In genomic region chr11:133844217-133844616, GRCh38 we compare ENCODE assay signal across 30 cellular contexts. TPM values are rescaled to one million over a fixed set of nuclear protein-coding genes. Genes with fewer than 3 reads are reported as not detected.
"Had no signal": no experiment of that assay in that cellular context is flagged by ENCODE, and none has a peak within 500 bp of the region (broad histone marks: within the 10 kb centered on the region; RNA-seq: fewer than 3 reads in every experiment).

No MANE protein-coding gene starts in this region.

- H3K9me3 ChIP-seq: right atrium auricular region, transverse colon had no signal

- H3K4me1 ChIP-seq: breast epithelium, esophagus muscularis mucosa, foreskin keratinocyte, right atrium auricular region, transverse colon had no signal

- H3K4me3 ChIP-seq: breast epithelium, esophagus muscularis mucosa, heart left ventricle, right atrium auricular region, smooth muscle cell, transverse colon had no signal

- H3K36me3 Mint-ChIP-seq: activated naive CD4-positive, alpha-beta T cell treated with anti-CD3 and anti-CD28 coated beads, Interleukin-2, amount 50 U/mL, for 72 hours; immature natural killer cell; memory B cell; naive thymus-derived CD4-positive, alpha-beta T cell had no signal

- H3K27ac ChIP-seq: breast epithelium, esophagus muscularis mucosa, foreskin keratinocyte, heart left ventricle, right atrium auricular region, transverse colon had no signal

- H3K27me3 ChIP-seq: foreskin keratinocyte, heart left ventricle, right atrium auricular region, transverse colon had no signal

- DNase-seq: activated CD4-positive, alpha-beta T cell treated with anti-CD3 and anti-CD28 coated beads for 36 hours; activated CD4-positive, CD25-positive, alpha-beta regulatory T cell; activated naive CD4-positive, alpha-beta T cell; activated T-cell treated with anti-CD3 and anti-CD28 coated beads for 4 hours; activated T-cell treated with anti-CD3 and anti-CD28 coated beads, Interleukin-2, amount 50 U/mL, for 72 hours; central memory CD4-positive, alpha-beta T cell; endodermal cell; foreskin keratinocyte; heart left ventricle; hypothalamus; immature natural killer cell; midbrain; naive thymus-derived CD4-positive, alpha-beta T cell; nucleus accumbens; stimulated activated CD4-positive, alpha-beta T cell treated with anti-CD3 and anti-CD28 coated beads, Interleukin-1b, Interleukin-23, amount 100 ng/mL, for 48 hours; stimulated activated CD4-positive, alpha-beta T cell treated with anti-CD3 and anti-CD28 coated beads, Interleukin-4, amount 100 ng/mL, for 4 hours; stimulated activated CD8-positive, alpha-beta memory T cell treated with anti-CD3 and anti-CD28 coated beads, Interleukin-4, amount 100 ng/mL, for 48 hours; stimulated activated naive CD4-positive, alpha-beta T cell; transverse colon had no signal

- H3K36me3 ChIP-seq: breast epithelium, esophagus muscularis mucosa, heart left ventricle, right atrium auricular region, transverse colon had no signal

- H3K4me3 Mint-ChIP-seq: activated CD4-positive, alpha-beta T cell treated with anti-CD3 and anti-CD28 coated beads for 36 hours; activated T-cell treated with anti-CD3 and anti-CD28 coated beads, Interleukin-2, amount 50 U/mL, for 72 hours; endodermal cell; immature natural killer cell; memory B cell; naive thymus-derived CD4-positive, alpha-beta T cell had no signal

- ATAC-seq: activated CD4-positive, alpha-beta T cell treated with anti-CD3 and anti-CD28 coated beads for 36 hours; activated naive CD4-positive, alpha-beta T cell treated with anti-CD3 and anti-CD28 coated beads, Interleukin-2, amount 50 U/mL, for 72 hours; activated T-cell treated with anti-CD3 and anti-CD28 coated beads, Interleukin-2, amount 50 U/mL, for 72 hours; foreskin keratinocyte; heart left ventricle; naive thymus-derived CD4-positive, alpha-beta T cell had no signal

- H3K27ac Mint-ChIP-seq: activated CD4-positive, alpha-beta T cell treated with anti-CD3 and anti-CD28 coated beads for 36 hours; activated naive CD4-positive, alpha-beta T cell treated with anti-CD3 and anti-CD28 coated beads, Interleukin-2, amount 50 U/mL, for 72 hours; activated T-cell treated with anti-CD3 and anti-CD28 coated beads, Interleukin-2, amount 50 U/mL, for 72 hours; endodermal cell; memory B cell; naive thymus-derived CD4-positive, alpha-beta T cell had no signal

- H3K4me1 Mint-ChIP-seq: immature natural killer cell; memory B cell; naive thymus-derived CD4-positive, alpha-beta T cell had no signal

RNA-seq across cellular contexts. Expression of gene SPATA19, which starts 1.1 kb away (rescaled TPM):
- total RNA-seq: activated CD4-positive, alpha-beta T cell treated with anti-CD3 and anti-CD28 coated beads for 36 hours; activated naive CD4-positive, alpha-beta T cell treated with anti-CD3 and anti-CD28 coated beads, Interleukin-2, amount 50 U/mL, for 72 hours; activated T-cell treated with anti-CD3 and anti-CD28 coated beads, Interleukin-2, amount 50 U/mL, for 72 hours; breast epithelium; endodermal cell; esophagus muscularis mucosa; foreskin keratinocyte; heart left ventricle; kidney epithelial cell; lower leg skin; naive thymus-derived CD4-positive, alpha-beta T cell; pulmonary artery endothelial cell; right atrium auricular region; temporal lobe; transverse colon; urinary bladder had no signal
